ENCODE assay signal across 2 cellular contexts in genomic region chr16:140175-140857, GRCh38.
TF ChIP-seq lines count a peak whose summit lies in the region.

No MANE protein-coding gene starts in this region.

TF ChIP-seq in HepG2, 621 proteins besides CTCF, POLR2A, EP300 and RAD21:
- TF ChIP-seq ZBTB10 (CRISPR knock-in tag; IDR thresholded peaks at IDR 0.05; ENCODE audit: borderline replicate concordance) (no peak), ARID4A (CRISPR knock-in tag; IDR thresholded peaks at IDR 0.05; ENCODE audit: borderline replicate concordance) (no peak), ZSCAN25 (CRISPR knock-in tag; IDR thresholded peaks at IDR 0.05) (0 out of 2 replicates have a peak, but pooled peaks have one; percentile 59), ZNF432 (CRISPR knock-in tag; IDR thresholded peaks at IDR 0.05; ENCODE audit: borderline replicate concordance) (no peak), ZNF569 (CRISPR knock-in tag; IDR thresholded peaks at IDR 0.05; ENCODE audit: borderline replicate concordance) (no peak)
- TF ChIP-seq, protein P1, sequence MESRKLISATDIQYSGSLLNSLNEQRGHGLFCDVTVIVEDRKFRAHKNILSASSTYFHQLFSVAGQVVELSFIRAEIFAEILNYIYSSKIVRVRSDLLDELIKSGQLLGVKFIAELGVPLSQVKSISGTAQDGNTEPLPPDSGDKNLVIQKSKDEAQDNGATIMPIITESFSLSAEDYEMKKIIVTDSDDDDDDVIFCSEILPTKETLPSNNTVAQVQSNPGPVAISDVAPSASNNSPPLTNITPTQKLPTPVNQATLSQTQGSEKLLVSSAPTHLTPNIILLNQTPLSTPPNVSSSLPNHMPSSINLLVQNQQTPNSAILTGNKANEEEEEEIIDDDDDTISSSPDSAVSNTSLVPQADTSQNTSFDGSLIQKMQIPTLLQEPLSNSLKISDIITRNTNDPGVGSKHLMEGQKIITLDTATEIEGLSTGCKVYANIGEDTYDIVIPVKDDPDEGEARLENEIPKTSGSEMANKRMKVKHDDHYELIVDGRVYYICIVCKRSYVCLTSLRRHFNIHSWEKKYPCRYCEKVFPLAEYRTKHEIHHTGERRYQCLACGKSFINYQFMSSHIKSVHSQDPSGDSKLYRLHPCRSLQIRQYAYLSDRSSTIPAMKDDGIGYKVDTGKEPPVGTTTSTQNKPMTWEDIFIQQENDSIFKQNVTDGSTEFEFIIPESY (CRISPR knock-in tag; IDR thresholded peaks at IDR 0.05) = peak; percentile 16; the same call in 1 of the 2 replicates

TF ChIP-seq in WTC11, 78 proteins besides CTCF, POLR2A, EP300 and RAD21:
- TF ChIP-seq ZNF396 (CRISPR knock-in tag; IDR thresholded peaks at IDR 0.05; ENCODE audit: borderline replicate concordance) (no peak), ELF4 (CRISPR knock-in tag; IDR thresholded peaks at IDR 0.05; ENCODE audit: low read depth) (no peak), ZNF317 (CRISPR knock-in tag; IDR thresholded peaks at IDR 0.05; ENCODE audit: borderline replicate concordance, low read depth) (no peak), PRDM15 (CRISPR knock-in tag; IDR thresholded peaks at IDR 0.05) (no peak)
- TF ChIP-seq, protein P2, sequence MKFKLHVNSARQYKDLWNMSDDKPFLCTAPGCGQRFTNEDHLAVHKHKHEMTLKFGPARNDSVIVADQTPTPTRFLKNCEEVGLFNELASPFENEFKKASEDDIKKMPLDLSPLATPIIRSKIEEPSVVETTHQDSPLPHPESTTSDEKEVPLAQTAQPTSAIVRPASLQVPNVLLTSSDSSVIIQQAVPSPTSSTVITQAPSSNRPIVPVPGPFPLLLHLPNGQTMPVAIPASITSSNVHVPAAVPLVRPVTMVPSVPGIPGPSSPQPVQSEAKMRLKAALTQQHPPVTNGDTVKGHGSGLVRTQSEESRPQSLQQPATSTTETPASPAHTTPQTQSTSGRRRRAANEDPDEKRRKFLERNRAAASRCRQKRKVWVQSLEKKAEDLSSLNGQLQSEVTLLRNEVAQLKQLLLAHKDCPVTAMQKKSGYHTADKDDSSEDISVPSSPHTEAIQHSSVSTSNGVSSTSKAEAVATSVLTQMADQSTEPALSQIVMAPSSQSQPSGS (CRISPR knock-in tag; IDR thresholded peaks at IDR 0.05; ENCODE audit: borderline replicate concordance, low read depth) = no peak
